In the genomic region with DNA sequence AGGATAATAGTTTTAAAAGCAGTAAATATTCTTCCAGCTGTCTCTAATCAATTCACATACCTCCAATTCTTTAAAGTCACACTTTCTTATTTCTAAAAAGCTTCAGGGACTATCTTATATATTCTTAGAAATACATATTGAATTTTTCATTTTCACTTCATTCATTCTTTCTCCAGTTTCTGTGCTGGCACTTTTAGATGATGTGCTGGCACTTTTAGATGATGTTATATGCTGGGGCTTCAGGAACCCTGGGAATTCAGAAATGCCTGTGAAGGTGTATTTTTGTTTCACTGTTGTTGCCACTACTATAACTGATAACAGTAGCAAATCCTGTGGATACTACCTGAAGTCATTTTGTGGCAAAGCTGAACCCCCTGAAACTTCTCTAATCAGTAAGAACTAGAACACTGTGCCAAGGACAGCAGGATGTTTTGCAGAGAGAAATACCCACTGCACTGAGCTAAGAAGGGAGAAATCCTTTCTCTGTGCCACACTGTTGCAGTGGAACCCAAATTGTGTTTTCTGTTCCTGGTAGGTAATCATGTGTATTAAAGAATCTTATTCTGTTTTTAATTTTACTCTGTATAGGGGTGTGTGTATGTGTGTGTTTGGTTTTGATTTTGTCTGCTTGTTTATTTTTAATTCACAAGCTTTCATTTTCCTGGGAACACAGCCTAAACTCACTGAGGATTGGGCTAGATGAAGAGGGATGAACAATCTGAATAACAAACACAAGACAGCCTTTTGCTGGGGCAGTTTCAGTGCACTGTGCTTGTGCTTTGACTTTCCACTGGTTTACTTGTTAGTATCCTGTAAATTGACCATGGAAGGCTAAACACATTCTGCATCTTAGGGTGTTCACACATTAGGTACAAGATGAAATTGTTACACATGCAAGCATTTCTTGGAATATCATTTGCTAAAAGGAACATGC, we compare ENCODE assay signal across 15 cellular contexts.
A peak's percentile ranks its signal among the peaks of the same experiment; 100 is the strongest.
DNase-seq lines count a peak whose midpoint lies in the region; ATAC-seq, FAIRE-seq and TF ChIP-seq lines count a peak whose summit lies in the region.
"Had no signal": no experiment of that assay in that cellular context is flagged by ENCODE, and none has a peak within 500 bp of the region (broad histone marks: within the 10 kb centered on the region; RNA-seq: fewer than 3 reads in every experiment).

No MANE protein-coding gene starts in this region.

- H2AFZ ChIP-seq in SK-N-SH (ENCODE audit: low read depth), result no peak overlapping the region
- peak overlapping the region; percentile 84 for H2AFZ ChIP-seq in H1 (ENCODE audit: low read length)
- peak overlapping the region; percentile 32 for H2AFZ ChIP-seq in neuron (ENCODE audit: low read depth, low read length)
- H2AFZ ChIP-seq: GM23248 had no signal

- no peak overlapping the region for H4K8ac ChIP-seq in H1 (ENCODE audit: extremely low read depth, insufficient read depth, low read length)

- H2AK5ac ChIP-seq in H1 (ENCODE audit: low read depth, low read length), result no peak overlapping the region

- no peak overlapping the region for H3K23ac ChIP-seq in H1 (ENCODE audit: insufficient read length)

- no peak overlapping the region for H3K4ac ChIP-seq in H1 (replicated peaks; ENCODE audit: insufficient read length, low read depth, low read length)

- H2BK120ac ChIP-seq in H1 (replicated peaks; ENCODE audit: low read depth, low read length), result no peak overlapping the region

- no peak overlapping the region for H3K18ac ChIP-seq in H1 (ENCODE audit: extremely low read depth, low read length)

- H3K27me3 ChIP-seq in SK-N-SH (ENCODE audit: insufficient read depth) (no peaks in the 10 kb centered on the region), H1 (replicated peaks in 1 of 4; ENCODE audit: control insufficient read depth in 3 of 4, extremely low read depth in 1 of 4, insufficient read depth in 3 of 4, low read length in 3 of 4) (no peaks in the 10 kb centered on the region), neuron (ENCODE audit: insufficient read depth, low read length) (no peaks in the 10 kb centered on the region)

- no peak for FAIRE-seq in H1 (lab: Jason Lieb, UNC)
- FAIRE-seq in GM12891 (lab: Jason Lieb, UNC), result no peak

- no peak for TF ChIP-seq EP300 in SK-N-SH (IDR thresholded peaks at IDR 0.05; ENCODE audit: borderline replicate concordance in 1 of 2, low read depth in 1 of 2, low read length in 1 of 2)
- no peak for TF ChIP-seq EP300 in H1 (IDR thresholded peaks at IDR 0.05; ENCODE audit: borderline replicate concordance in 1 of 2, low read depth in 2 of 2, low read length in 2 of 2)

- no peaks in the 10 kb centered on the region for H4K20me1 ChIP-seq in SK-N-SH (ENCODE audit: insufficient read depth)
- no peaks in the 10 kb centered on the region for H4K20me1 ChIP-seq in H1 (replicated peaks in 1 of 2; ENCODE audit: control insufficient read depth in 1 of 2, insufficient read depth in 2 of 2, low read length in 2 of 2)

- no peak for TF ChIP-seq CTCF in SK-N-SH (IDR thresholded peaks at IDR 0.05)
- TF ChIP-seq CTCF in H1 (IDR thresholded peaks at IDR 0.05; ENCODE audit: control extremely low read depth in 1 of 3, insufficient read depth in 1 of 3, low read depth in 1 of 3, low read length in 3 of 3), result no peak

- CTCF ChIA-PET in SK-N-SH (lab: Yijun Ruan, JAX) (no interaction called here), H1 (lab: Charles Lee; ENCODE audit: partially characterized antibody) (interaction anchor here (1.7 kb wide), 1 partner anchor 88 kb away, joined by 3 read pairs; no protein-coding TSS in a partner anchor)

- no peak overlapping the region for H3K14ac ChIP-seq in H1 (ENCODE audit: insufficient read length)

- POLR2A ChIA-PET in SK-N-SH (lab: Yijun Ruan, JAX), result no interaction called here
- POLR2A ChIA-PET in H1 (lab: Charles Lee; ENCODE audit: partially characterized antibody), result no interaction called here

- DNase-seq in SK-N-SH (no peak), NCI-H69 (lab: John Stamatoyannopoulos, UW) (peak; percentile 5), H1 (ENCODE audit: low read depth in 1 of 2, low spot score in 2 of 2) (no peak), GM12891 (ENCODE audit: insufficient read length, low spot score) (no peak), caudate nucleus (lab: John Stamatoyannopoulos, UW) (no peak)
- DNase-seq: CD8-positive, alpha-beta T cell; COR-L47; DND-41; GF-D8; GM23248; HFFc6 had no signal

- H2BK12ac ChIP-seq in H1 (ENCODE audit: low read depth, low read length), result no peak overlapping the region

- H3K27ac ChIP-seq in SK-N-SH (ENCODE audit: low read depth in 2 of 2, low read length in 1 of 2) (no peak overlapping the region), H1 (ENCODE audit: low read depth, low read length) (no peak overlapping the region), caudate nucleus (ENCODE audit: low read depth, low read length) (no peak overlapping the region)
- H3K27ac ChIP-seq: GM23248 had no signal

- no peaks in the 10 kb centered on the region for H3K79me1 ChIP-seq in H1 (ENCODE audit: low read depth, low read length)

- H3K56ac ChIP-seq in H1 (replicated peaks; ENCODE audit: insufficient read length, low read depth, low read length), result no peak overlapping the region

- H3K9me3 ChIP-seq in SK-N-SH, result no peaks in the 10 kb centered on the region
- no peaks in the 10 kb centered on the region for H3K9me3 ChIP-seq in H1 (ENCODE audit: insufficient read depth in 2 of 2, low read depth in 1 of 2, low read length in 1 of 2)
- H3K9me3 ChIP-seq in neuron (ENCODE audit: low read length), result no peaks in the 10 kb centered on the region
- H3K9me3 ChIP-seq: HAP-1 had no signal

- no peak overlapping the region for H2BK20ac ChIP-seq in H1 (ENCODE audit: low read length)

- no peak overlapping the region for H3K4me3 ChIP-seq in SK-N-SH (ENCODE audit: low read depth in 2 of 2, low read length in 1 of 2)
- no peak overlapping the region for H3K4me3 ChIP-seq in H1 (ENCODE audit: extremely low read depth in 1 of 4, insufficient read depth in 2 of 4, low read depth in 3 of 4, low read length in 4 of 4)
- H3K4me3 ChIP-seq in neuron (ENCODE audit: low read length), result no peak overlapping the region
- H3K4me3 ChIP-seq: GM23248, HAP-1 had no signal

- H3K23me2 ChIP-seq in H1 (ENCODE audit: low read depth, low read length), result no peaks in the 10 kb centered on the region

- H3K36me3 ChIP-seq in SK-N-SH (replicated peaks in 1 of 2; ENCODE audit: control insufficient read depth in 1 of 2, insufficient read depth in 2 of 2, low read length in 1 of 2) (no peaks in the 10 kb centered on the region), H1 (ENCODE audit: control insufficient read depth in 2 of 4, insufficient read depth in 4 of 4, low read length in 3 of 4) (no peaks in the 10 kb centered on the region), neuron (ENCODE audit: insufficient read depth, low read length) (no peaks in the 10 kb centered on the region)
- H3K36me3 ChIP-seq: HAP-1 had no signal

- H3K9me2 ChIP-seq in SK-N-SH, result no peaks in the 10 kb centered on the region

- no peaks in the 10 kb centered on the region for H3F3A ChIP-seq in SK-N-SH (replicated peaks; ENCODE audit: insufficient read depth)

- no peak overlapping the region for H2BK15ac ChIP-seq in H1 (ENCODE audit: low read length)

- no peak overlapping the region for H3K4me2 ChIP-seq in SK-N-SH
- no peak overlapping the region for H3K4me2 ChIP-seq in H1 (ENCODE audit: insufficient read depth in 1 of 2, low read depth in 2 of 2, low read length in 2 of 2)

- no peak overlapping the region for H3K9ac ChIP-seq in SK-N-SH
- no peak overlapping the region for H3K9ac ChIP-seq in H1 (replicated peaks in 1 of 4; ENCODE audit: extremely low read depth in 1 of 4, low read depth in 3 of 4, low read length in 3 of 4)
- H3K9ac ChIP-seq: GM23248 had no signal

- H4K5ac ChIP-seq in H1 (ENCODE audit: insufficient read length, low read depth, low read length), result no peak overlapping the region

- H2BK5ac ChIP-seq in H1 (ENCODE audit: low read depth, low read length), result no peak overlapping the region

- no peak for TF ChIP-seq POLR2A in H1 (IDR thresholded peaks at IDR 0.05; ENCODE audit: control extremely low read depth in 1 of 2, low read depth in 2 of 2, low read length in 2 of 2)
- TF ChIP-seq POLR2A in GM12891 (IDR thresholded peaks at IDR 0.05; ENCODE audit: low read depth, low read length), result no peak

- TF ChIP-seq RAD21 in SK-N-SH (IDR thresholded peaks at IDR 0.05; ENCODE audit: low read length) (no peak), H1 (IDR thresholded peaks at IDR 0.05 in 1 of 2, conservative IDR thresholded peaks at IDR 0.05 in 1 of 2; ENCODE audit: low read depth in 2 of 2, low read length in 2 of 2) (no peak)

- peak; percentile 51 for ATAC-seq in SK-N-SH treated with all-trans-retinoic acid at 6 μM for 48 hours
- no peak for ATAC-seq in GM21737 (IDR thresholded peaks at IDR 0.05; ENCODE audit: unreplicated experiment)
- ATAC-seq: CD8-positive, alpha-beta T cell had no signal

- H4K91ac ChIP-seq in H1 (replicated peaks; ENCODE audit: insufficient read length, low read length), result no peak overlapping the region

- H3K4me1 ChIP-seq in SK-N-SH (ENCODE audit: control insufficient read depth in 1 of 2, insufficient read depth in 2 of 2, low read depth in 1 of 2, low read length in 1 of 2), result no peaks in the 10 kb centered on the region
- peaks cover 0 to 3% (median 1%) of the 10 kb centered on the region in 4 experiments; a peak in 2 of 7 replicates for H3K4me1 ChIP-seq in H1 (replicated peaks in 1 of 4; ENCODE audit: control insufficient read depth in 3 of 4, insufficient read depth in 4 of 4, low read length in 3 of 4)
- no peaks in the 10 kb centered on the region for H3K4me1 ChIP-seq in neuron (ENCODE audit: insufficient read depth, low read length)
- H3K4me1 ChIP-seq: HAP-1 had no signal

- H3K79me2 ChIP-seq in SK-N-SH (ENCODE audit: insufficient read depth) (no peaks in the 10 kb centered on the region), H1 (ENCODE audit: control insufficient read depth in 1 of 2, insufficient read depth in 2 of 2, low read length in 2 of 2) (no peaks in the 10 kb centered on the region)

TF ChIP-seq in SK-N-SH treated with all-trans-retinoic acid at 6 μM for 48 hours, 23 proteins besides CTCF, POLR2A, EP300 and RAD21 (continues in another document):
- TF ChIP-seq ZNF565 (CRISPR knock-in tag; conservative IDR thresholded peaks at IDR 0.05; ENCODE audit: low read depth), result no peak

TF ChIP-seq in SK-N-SH, 30 proteins besides CTCF, POLR2A, EP300 and RAD21 (continues in another document):
- TF ChIP-seq, protein P1, sequence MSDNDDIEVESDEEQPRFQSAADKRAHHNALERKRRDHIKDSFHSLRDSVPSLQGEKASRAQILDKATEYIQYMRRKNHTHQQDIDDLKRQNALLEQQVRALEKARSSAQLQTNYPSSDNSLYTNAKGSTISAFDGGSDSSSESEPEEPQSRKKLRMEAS (IDR thresholded peaks at IDR 0.05; ENCODE audit: low read depth), result no peak

TF ChIP-seq in H1, 55 proteins besides CTCF, POLR2A, EP300 and RAD21 (continues in another document):
- TF ChIP-seq CHD1 (IDR thresholded peaks at IDR 0.05; ENCODE audit: low read depth, low read length) (no peak), HDAC2 (IDR thresholded peaks at IDR 0.05; ENCODE audit: borderline replicate concordance in 1 of 2, low read depth in 2 of 2, low read length in 2 of 2) (no peak)

TF ChIP-seq in GM12891, 5 proteins besides CTCF, POLR2A, EP300 and RAD21 (continues in another document):
- no peak for TF ChIP-seq TAF1 (IDR thresholded peaks at IDR 0.05; ENCODE audit: low read depth, low read length)
- TF ChIP-seq SPI1 (IDR thresholded peaks at IDR 0.05; ENCODE audit: low read depth, low read length), result no peak
- TF ChIP-seq POU2F2 (IDR thresholded peaks at IDR 0.05; ENCODE audit: low read depth, low read length), result no peak
- no peak for TF ChIP-seq PAX5 (IDR thresholded peaks at IDR 0.05; ENCODE audit: insufficient read depth, low read length, severe bottlenecking)
